Comparison of ENCODE assay signal across 20 cellular contexts in genomic region chr1:78274814-78275213, GRCh38.
A peak's percentile ranks its signal among the peaks of the same experiment; 100 is the strongest.
DNase-seq lines count a peak whose midpoint lies in the region; ATAC-seq, FAIRE-seq and TF ChIP-seq lines count a peak whose summit lies in the region.
"Had no signal": no experiment of that assay in that cellular context is flagged by ENCODE, and none has a peak within 500 bp of the region (broad histone marks: within the 10 kb centered on the region; RNA-seq: fewer than 3 reads in every experiment).

No MANE protein-coding gene starts in this region.

- no peaks in the 10 kb centered on the region for H3K27me3 ChIP-seq in astrocyte (ENCODE audit: insufficient read depth, low read length)
- H3K27me3 ChIP-seq: cardiac muscle cell, thyroid gland had no signal

- peak overlapping the region; percentile 52 for H3K27ac ChIP-seq in astrocyte (ENCODE audit: low read depth, low read length)
- no peak overlapping the region for H3K27ac ChIP-seq in coronary artery
- H3K27ac ChIP-seq: cardiac muscle cell, RWPE1, thyroid gland had no signal

- H3K4me2 ChIP-seq in astrocyte (ENCODE audit: low read length), result peak overlapping the region; percentile 52

- H3K36me3 ChIP-seq in astrocyte (ENCODE audit: insufficient read depth, low read length), result no peaks in the 10 kb centered on the region
- H3K36me3 ChIP-seq: cardiac muscle cell, thyroid gland had no signal

- H3K4me3 Mint-ChIP-seq in astrocyte (ENCODE audit: unreplicated experiment), result peak overlapping the region; percentile 20
- no peak overlapping the region for H3K4me3 Mint-ChIP-seq in activated T-cell treated with anti-CD3 and anti-CD28 coated beads, Interleukin-2, amount 50 U/mL, for 72 hours
- H3K4me3 Mint-ChIP-seq: neural crest cell had no signal

- no peak for TF ChIP-seq CTCF in astrocyte (IDR thresholded peaks at IDR 0.05; ENCODE audit: insufficient read depth, low read depth, low read length)
- no peak for TF ChIP-seq CTCF in fibroblast of the aortic adventitia (IDR thresholded peaks at IDR 0.05; ENCODE audit: insufficient read depth, low read length)
- TF ChIP-seq CTCF in coronary artery (IDR thresholded peaks at IDR 0.05), result no peak

- H4K20me1 ChIP-seq in astrocyte (ENCODE audit: insufficient read depth, low read length), result no peaks in the 10 kb centered on the region

- no peak overlapping the region for H3K27ac Mint-ChIP-seq in astrocyte (ENCODE audit: unreplicated experiment)
- no peak overlapping the region for H3K27ac Mint-ChIP-seq in activated T-cell treated with anti-CD3 and anti-CD28 coated beads, Interleukin-2, amount 50 U/mL, for 72 hours
- H3K27ac Mint-ChIP-seq: CD4-positive, CD25-positive, alpha-beta regulatory T cell had no signal

- H2AFZ ChIP-seq in astrocyte (ENCODE audit: low read depth, low read length), result peak overlapping the region; percentile 11

- no peak overlapping the region for H3K9ac ChIP-seq in astrocyte (ENCODE audit: low read length)

- H3K27me3 Mint-ChIP-seq in astrocyte (ENCODE audit: low read depth, unreplicated experiment), result peaks cover 5% of the 10 kb centered on the region
- peaks cover 13% of the 10 kb centered on the region for H3K27me3 Mint-ChIP-seq in activated T-cell treated with anti-CD3 and anti-CD28 coated beads, Interleukin-2, amount 50 U/mL, for 72 hours (ENCODE audit: low read depth)
- H3K27me3 Mint-ChIP-seq: CD4-positive, CD25-positive, alpha-beta regulatory T cell had no signal

- H3K36me3 Mint-ChIP-seq in astrocyte (ENCODE audit: low read depth, unreplicated experiment), result no peaks in the 10 kb centered on the region
- H3K36me3 Mint-ChIP-seq in activated T-cell treated with anti-CD3 and anti-CD28 coated beads, Interleukin-2, amount 50 U/mL, for 72 hours (ENCODE audit: insufficient read depth in 2 of 2), result no peaks in the 10 kb centered on the region
- H3K36me3 Mint-ChIP-seq: CD4-positive, CD25-positive, alpha-beta regulatory T cell had no signal

- DNase-seq in A172 (ENCODE audit: low spot score) (peak; percentile 40), HCEC 1CT (peak; percentile 85), astrocyte (ENCODE audit: low read depth) (peak; percentile 89), fibroblast of the aortic adventitia (ENCODE audit: low read depth) (peak; percentile 74), NCI-H2081 treated with DMSO at 0.1 percent for 48 hours (lab: John Stamatoyannopoulos, UW) (no peak), coronary artery (ENCODE audit: low spot score) (no peak)
- DNase-seq in activated T-cell treated with anti-CD3 and anti-CD28 coated beads, Interleukin-2, amount 50 U/mL, for 72 hours, result no peak
- DNase-seq: 8988T; activated naive CD4-positive, alpha-beta T cell; CD4-positive, CD25-positive, alpha-beta regulatory T cell; DMS79; MV-4-11; NCI-H2029 treated with DMSO at 0.1 percent for 48 hours; NK-92 treated with Interleukin-12 subunit alpha and Interleukin-12 subunit beta, amount 100 ng/mL, for 24 hours; thyroid gland had no signal

- H3K4me3 ChIP-seq in astrocyte (ENCODE audit: insufficient read depth, low read depth, low read length), result no peak overlapping the region
- no peak overlapping the region for H3K4me3 ChIP-seq in fibroblast of the aortic adventitia (ENCODE audit: low read depth, low read length)
- no peak overlapping the region for H3K4me3 ChIP-seq in coronary artery
- H3K4me3 ChIP-seq: cardiac muscle cell, thyroid gland had no signal

- no peak for FAIRE-seq in astrocyte (lab: Jason Lieb, UNC)
- FAIRE-seq: H1 had no signal

- no peaks in the 10 kb centered on the region for H3K79me2 ChIP-seq in astrocyte (ENCODE audit: insufficient read depth, low read length)

- no peak for ATAC-seq in activated T-cell treated with anti-CD3 and anti-CD28 coated beads, Interleukin-2, amount 50 U/mL, for 72 hours (replicated peaks in 1 of 2)
- ATAC-seq in HG03342 (IDR thresholded peaks at IDR 0.05; ENCODE audit: unreplicated experiment), result no peak

- peaks cover 43% of the 10 kb centered on the region for H3K4me1 Mint-ChIP-seq in astrocyte (ENCODE audit: low read depth, unreplicated experiment)
- H3K4me1 Mint-ChIP-seq in activated T-cell treated with anti-CD3 and anti-CD28 coated beads, Interleukin-2, amount 50 U/mL, for 72 hours (ENCODE audit: low read depth), result no peaks in the 10 kb centered on the region
- H3K4me1 Mint-ChIP-seq: CD4-positive, CD25-positive, alpha-beta regulatory T cell; neural crest cell had no signal

- H3K4me1 ChIP-seq in astrocyte (ENCODE audit: insufficient read depth, low read length), result peaks cover 39% of the 10 kb centered on the region
- H3K4me1 ChIP-seq: thyroid gland had no signal

- H3K9me3 Mint-ChIP-seq in astrocyte (ENCODE audit: unreplicated experiment), result no peaks in the 10 kb centered on the region
- no peaks in the 10 kb centered on the region for H3K9me3 Mint-ChIP-seq in activated T-cell treated with anti-CD3 and anti-CD28 coated beads, Interleukin-2, amount 50 U/mL, for 72 hours

- no peaks in the 10 kb centered on the region for H3K9me3 ChIP-seq in astrocyte (ENCODE audit: insufficient read depth, low read depth, low read length)
- H3K9me3 ChIP-seq: thyroid gland had no signal

Comparison
In these comparisons a context has a peak if more than half of its experiments do, and no peak if none do; other contexts are left out.
1. DNase-seq: peak in A172 (single experiment), HCEC 1CT (single experiment), astrocyte (single experiment) and fibroblast of the aortic adventitia (single experiment); none in NCI-H2081 treated with DMSO at 0.1 percent for 48 hours (single experiment), activated T-cell treated with anti-CD3 and anti-CD28 coated beads, Interleukin-2, amount 50 U/mL, for 72 hours (0 of 2) and coronary artery (single experiment).